ENCODE assay signal across 29 cellular contexts in the genomic region with DNA sequence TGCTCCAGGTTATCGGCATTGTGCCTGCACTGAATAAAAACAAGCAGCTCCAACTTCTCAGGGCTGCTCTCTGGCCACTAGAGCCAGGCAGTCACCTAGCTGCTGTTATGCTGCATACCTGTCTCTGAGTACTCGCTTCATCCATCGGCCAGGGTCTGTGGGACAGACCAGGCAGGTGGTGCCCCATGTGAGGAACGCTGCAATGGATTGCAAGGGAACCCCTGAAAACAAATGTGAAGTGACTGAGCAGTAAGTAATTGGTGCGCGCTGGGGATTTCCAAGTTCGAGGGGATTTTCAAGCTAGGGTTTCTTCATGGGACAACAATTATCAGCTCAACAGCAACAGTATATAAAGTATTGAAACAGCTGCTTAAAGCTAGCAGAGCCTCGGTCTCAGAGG.
"Had no signal": no experiment of that assay in that cellular context is flagged by ENCODE, and none has a peak within 500 bp of the region (broad histone marks: within the 10 kb centered on the region; RNA-seq: fewer than 3 reads in every experiment).

No MANE protein-coding gene starts in this region.

- H3K36me3 Mint-ChIP-seq: natural killer cell; neural progenitor cell; stimulated activated effector memory CD8-positive, alpha-beta T cell treated with anti-CD3 and anti-CD28 coated beads, Interleukin-12 subunit alpha, Interleukin-12 subunit beta, amount 100 ng/mL, for 72 hours; stimulated activated naive B cell treated with anti-CD40 and anti-IgM and Interleukin-4, amounts not matched to agents 10 μg/mL and 1 μg/mL and 100 μg/mL, for 72 hours; type B pancreatic cell had no signal

- H3K4me3 Mint-ChIP-seq: natural killer cell; nephron; neural progenitor cell; stimulated activated effector memory CD8-positive, alpha-beta T cell treated with anti-CD3 and anti-CD28 coated beads, Interleukin-12 subunit alpha, Interleukin-12 subunit beta, amount 100 ng/mL, for 72 hours; stimulated activated naive B cell treated with anti-CD40 and anti-IgM and Interleukin-4, amounts not matched to agents 10 μg/mL and 1 μg/mL and 100 μg/mL, for 72 hours; stimulated activated naive CD8-positive, alpha-beta T cell treated with anti-CD3 and anti-CD28 coated beads, Interleukin-15, Interleukin-2, amounts not matched to agents 100 ng/mL and 50 ng/mL, for 24 hours; type B pancreatic cell had no signal

- ATAC-seq: natural killer cell; psoas muscle; right cardiac atrium; right lobe of liver; stimulated activated effector memory CD8-positive, alpha-beta T cell treated with anti-CD3 and anti-CD28 coated beads, Interleukin-12 subunit alpha, Interleukin-12 subunit beta, amount 100 ng/mL, for 72 hours; stimulated activated naive B cell treated with anti-CD40 and anti-IgM and Interleukin-4, amounts not matched to agents 10 μg/mL and 1 μg/mL and 100 μg/mL, for 72 hours; upper lobe of right lung had no signal

- H3K27me3 ChIP-seq: neural progenitor cell, ovary, right lobe of liver, sigmoid colon, stomach, suprapubic skin, testis, tibial artery, transverse colon, upper lobe of right lung, uterus had no signal

- H3K27me3 Mint-ChIP-seq: progenitor cell of endocrine pancreas; stimulated activated naive B cell treated with anti-CD40 and anti-IgM and Interleukin-4, amounts not matched to agents 10 μg/mL and 1 μg/mL and 100 μg/mL, for 72 hours; stimulated activated naive CD8-positive, alpha-beta T cell treated with anti-CD3 and anti-CD28 coated beads, Interleukin-15, Interleukin-2, amounts not matched to agents 100 ng/mL and 50 ng/mL, for 24 hours; type B pancreatic cell had no signal

- H3K27ac Mint-ChIP-seq: natural killer cell; nephron; neural progenitor cell; progenitor cell of endocrine pancreas; stimulated activated effector memory CD8-positive, alpha-beta T cell treated with anti-CD3 and anti-CD28 coated beads, Interleukin-12 subunit alpha, Interleukin-12 subunit beta, amount 100 ng/mL, for 72 hours; stimulated activated naive B cell treated with anti-CD40 and anti-IgM and Interleukin-4, amounts not matched to agents 10 μg/mL and 1 μg/mL and 100 μg/mL, for 72 hours; stimulated activated naive CD8-positive, alpha-beta T cell treated with anti-CD3 and anti-CD28 coated beads, Interleukin-15, Interleukin-2, amounts not matched to agents 100 ng/mL and 50 ng/mL, for 24 hours; type B pancreatic cell had no signal

- DNase-seq: natural killer cell; occipital lobe; ovary; posterior cingulate gyrus; psoas muscle; right cardiac atrium; right lobe of liver; sigmoid colon; small intestine; stimulated activated CD4-positive, alpha-beta T cell treated with anti-CD3 and anti-CD28 coated beads, Interleukin-15, amount 100 ng/mL, for 24 hours; stimulated activated CD4-positive, alpha-beta T cell treated with anti-CD3 and anti-CD28 coated beads, Interleukin-2, amount 100 ng/mL, for 24 hours; stimulated activated CD4-positive, alpha-beta T cell treated with anti-CD3 and anti-CD28 coated beads, Interleukin-2, amount 100 ng/mL, for 48 hours; stimulated activated CD4-positive, alpha-beta T cell treated with anti-CD3 and anti-CD28 coated beads, Interleukin-4, amount 100 ng/mL, for 24 hours; stimulated activated naive B cell treated with anti-CD40 and anti-IgM and Interleukin-4, amounts not matched to agents 10 μg/mL and 1 μg/mL and 100 μg/mL, for 72 hours; stimulated activated naive CD4-positive, alpha-beta T cell treated with Interleukin-2 at 50 U/mL for 16 hours; stomach; testis; tibial artery; transverse colon; upper lobe of right lung; uterus had no signal

- H3K4me3 ChIP-seq: neural progenitor cell, ovary, psoas muscle, right lobe of liver, sigmoid colon, stomach, suprapubic skin, testis, tibial artery, transverse colon, upper lobe of right lung, uterus had no signal

- H3K36me3 ChIP-seq: neural progenitor cell, ovary, right lobe of liver, sigmoid colon, stomach, suprapubic skin, tibial artery, transverse colon, upper lobe of right lung, uterus had no signal

- H3K9ac ChIP-seq: neural progenitor cell, parathyroid adenoma had no signal

- H3K4me1 ChIP-seq: neural progenitor cell, parathyroid adenoma, psoas muscle, stomach, suprapubic skin, testis, tibial artery, transverse colon, upper lobe of right lung, uterus had no signal

- H3K9me3 ChIP-seq: ovary, psoas muscle, right lobe of liver, sigmoid colon, stomach, suprapubic skin, testis, tibial artery, transverse colon, upper lobe of right lung, uterus had no signal

- H3K4me1 Mint-ChIP-seq: natural killer cell; nephron; stimulated activated effector memory CD8-positive, alpha-beta T cell treated with anti-CD3 and anti-CD28 coated beads, Interleukin-12 subunit alpha, Interleukin-12 subunit beta, amount 100 ng/mL, for 72 hours; stimulated activated naive B cell treated with anti-CD40 and anti-IgM and Interleukin-4, amounts not matched to agents 10 μg/mL and 1 μg/mL and 100 μg/mL, for 72 hours had no signal

- H3K9me3 Mint-ChIP-seq: stimulated activated naive CD8-positive, alpha-beta T cell treated with anti-CD3 and anti-CD28 coated beads, Interleukin-15, Interleukin-2, amounts not matched to agents 100 ng/mL and 50 ng/mL, for 24 hours had no signal

- H3K27ac ChIP-seq: neural progenitor cell, ovary, parathyroid adenoma, psoas muscle, right lobe of liver, sigmoid colon, stomach, suprapubic skin, testis, tibial artery, transverse colon, upper lobe of right lung, uterus had no signal
